Comparison of ENCODE assay signal across 9 cellular contexts in genomic region chr21:44297525-44298290, GRCh38. TPM values are rescaled to one million over a fixed set of nuclear protein-coding genes. Genes with fewer than 3 reads are reported as not detected.
DNase-seq lines count a peak whose midpoint lies in the region; ATAC-seq and TF ChIP-seq lines count a peak whose summit lies in the region.
"Had no signal": no experiment of that assay in that cellular context is flagged by ENCODE, and none has a peak within 500 bp of the region (broad histone marks: within the 10 kb centered on the region; RNA-seq: fewer than 3 reads in every experiment).

No MANE protein-coding gene starts in this region.

- H3K9me3 ChIP-seq in adipocyte (ENCODE audit: control insufficient read depth, low read length) (no peaks in the 10 kb centered on the region), aorta (ENCODE audit: control insufficient read depth, low read length) (no peaks in the 10 kb centered on the region)

- no peak overlapping the region for H3K4me3 ChIP-seq in GM12875 (ENCODE audit: low read depth, low read length)
- peak overlapping the region; percentile 39 for H3K4me3 ChIP-seq in adipocyte (ENCODE audit: low read length)
- H3K4me3 ChIP-seq in aorta (ENCODE audit: low read length in 2 of 2): no peak overlapping the region

- peak overlapping the region; percentile 39 for H3K9ac ChIP-seq in adipocyte (ENCODE audit: low read length)

- TF ChIP-seq CTCF in GM12875 (IDR thresholded peaks at IDR 0.05; ENCODE audit: borderline replicate concordance, insufficient read depth, low read depth, low read length): peak; percentile 79

- intact Hi-C loops in cardiac septum (cut with DNase I) (no loop called here), aorta (cut with DNase I) (no loop called here)

- WGBS in aorta, 2 donors: 26% methylated on average over 21 to 22 of the region's 22 CpGs

- H3K36me3 ChIP-seq in adipocyte (ENCODE audit: control insufficient read depth, insufficient read depth, low read length, severe bottlenecking): no peaks in the 10 kb centered on the region
- H3K36me3 ChIP-seq in aorta (ENCODE audit: control insufficient read depth in 1 of 2, insufficient read depth in 2 of 2, low read length in 1 of 2): no peaks in the 10 kb centered on the region

- H3K4me1 ChIP-seq in adipocyte (ENCODE audit: control insufficient read depth, insufficient read depth, low read length) (peaks cover 32% of the 10 kb centered on the region), aorta (ENCODE audit: control insufficient read depth in 1 of 2, insufficient read depth in 2 of 2, low read length in 2 of 2) (no peaks in the 10 kb centered on the region)

- DNase-seq in NCI-H146 (lab: John Stamatoyannopoulos, UW) (peak; percentile 64), T-helper 1 cell (peak; percentile 45 to 71 (median 67)), adipocyte (ENCODE audit: low read depth) (peak; percentile 95), cardiac septum (ENCODE audit: low spot score) (peak; percentile 93), pulmonary artery endothelial cell (ENCODE audit: low read depth, low spot score) (peak; percentile 50), aorta (peak; percentile 90 to 93)

- H3K27me3 ChIP-seq in adipocyte (replicated peaks; ENCODE audit: control insufficient read depth, insufficient read depth, low read length) (no peaks in the 10 kb centered on the region), aorta (ENCODE audit: control insufficient read depth in 1 of 2, insufficient read depth in 2 of 2, low read length in 1 of 2) (no peaks in the 10 kb centered on the region)

- no peak overlapping the region for H3K27ac ChIP-seq in aorta (ENCODE audit: low read depth in 1 of 2, low read length in 2 of 2)

- ATAC-seq in aorta (ENCODE audit: low FRiP score) (peak; percentile 69), GM21367 (IDR thresholded peaks at IDR 0.05; ENCODE audit: unreplicated experiment) (no peak)

RNA-seq across cellular contexts. Expression of gene PFKL, which starts 2.1 kb away (rescaled TPM):
- total RNA-seq in cardiac septum: 60.3 TPM
- total RNA-seq in pulmonary artery endothelial cell: 205 and 317 TPM in 2 replicates
- total RNA-seq in aorta: 100 to 1,000 TPM in 1 of 2 donors, 10 to 100 TPM in 1; 95.1 to 115 TPM
- polyA plus RNA-seq in aorta: 100 to 1,000 TPM in 1 of 2 donors, 10 to 100 TPM in 1; 48.0 to 110 TPM

RNA-seq across cellular contexts. Expression of gene AIRE, which starts 12.0 kb away (rescaled TPM):
- total RNA-seq in cardiac septum (0.11 TPM), pulmonary artery endothelial cell (under 0.01 TPM in 1 of 2 replicates, not detected in the other), aorta (under 1 TPM in 1 of 2 donors, not detected in 1; 0.19 TPM)
- polyA plus RNA-seq in aorta: not detected

RNA-seq across cellular contexts. Expression of gene DNMT3L, which starts 36.0 kb away (rescaled TPM):
- total RNA-seq in cardiac septum: not detected
- total RNA-seq in pulmonary artery endothelial cell: not detected in 2 replicates
- total RNA-seq in aorta: not detected
- not detected for polyA plus RNA-seq in aorta
- total RNA-seq: temporal lobe had no signal

RNA-seq across cellular contexts. Expression of gene CFAP410, which starts 41.5 kb away (rescaled TPM):
- total RNA-seq in cardiac septum (15.8 TPM), pulmonary artery endothelial cell (3.5 and 9.6 TPM in 2 replicates), aorta (10 to 100 TPM; 19.4 to 20.9 TPM)
- polyA plus RNA-seq in aorta: 100 to 1,000 TPM in 1 of 2 donors, 10 to 100 TPM in 1; 26.2 to 121 TPM

RNA-seq across cellular contexts. Expression of gene TRPM2, which starts 55.7 kb away (rescaled TPM):
- total RNA-seq in cardiac septum: 1.2 TPM
- total RNA-seq in pulmonary artery endothelial cell: not detected in 2 replicates
- total RNA-seq in aorta: 10 to 100 TPM in 1 of 2 donors, 1 to 10 TPM in 1; 7.0 to 15.8 TPM
- polyA plus RNA-seq in aorta: 1 to 10 TPM; 2.2 to 4.9 TPM
